Comparison of ENCODE assay signal across 8 cellular contexts in the genomic region with DNA sequence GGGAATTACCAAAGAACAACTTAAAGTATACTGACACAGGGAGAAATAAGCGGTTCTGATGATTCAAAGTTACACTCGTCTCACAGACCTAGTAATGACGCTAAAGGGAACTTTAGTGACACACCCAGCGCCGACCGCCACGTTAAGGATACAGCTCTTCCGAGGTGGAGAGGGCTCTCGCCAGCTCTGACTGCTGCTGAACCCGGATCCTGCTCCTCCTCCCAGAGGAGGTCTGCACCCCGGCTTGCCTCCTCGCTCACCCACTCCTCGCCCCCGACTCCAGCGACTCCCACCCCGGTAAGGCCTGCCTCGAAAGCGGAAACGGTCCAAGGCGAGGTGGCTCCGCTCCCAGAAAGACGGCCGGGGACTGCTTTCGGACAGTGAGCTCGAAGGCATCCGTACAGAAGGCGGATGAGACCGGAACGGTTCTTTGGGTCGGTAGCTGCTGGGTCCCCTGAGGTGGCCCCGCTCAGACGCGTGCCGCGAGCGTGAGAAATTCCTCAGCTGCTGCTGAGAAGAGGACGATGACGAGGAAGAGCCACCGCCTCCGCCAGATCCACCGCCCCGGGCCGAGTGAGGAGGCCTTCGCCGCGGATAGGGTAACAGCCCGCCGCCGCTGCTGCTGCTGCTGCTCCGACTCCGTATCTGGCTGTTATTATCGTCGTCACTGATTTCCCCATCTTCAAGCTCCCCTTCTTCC. TPM values are rescaled to one million over a fixed set of nuclear protein-coding genes. Genes with fewer than 3 reads are reported as not detected.
DNase-seq lines count a peak whose midpoint lies in the region; ATAC-seq and TF ChIP-seq lines count a peak whose summit lies in the region.

No MANE protein-coding gene starts in this region.

- peaks cover 22% of the 10 kb centered on the region for H3K36me3 ChIP-seq in neutrophil
- peaks cover 8 to 20% (median 18%) of the 10 kb centered on the region in 5 donors for H3K36me3 ChIP-seq in subcutaneous abdominal adipose tissue (ENCODE audit: control insufficient read depth in 5 of 5, insufficient read depth in 5 of 5, low read length in 5 of 5)

- ATAC-seq in GM19043 (IDR thresholded peaks at IDR 0.05; ENCODE audit: low read depth, unreplicated experiment) (peak; percentile 17), HG03354 (IDR thresholded peaks at IDR 0.05; ENCODE audit: poor library complexity, severe bottlenecking, unreplicated experiment) (peak; percentile 32)

- H3K4me1 ChIP-seq in neutrophil (ENCODE audit: control insufficient read depth in 1 of 2, insufficient read depth in 1 of 2, low read depth in 1 of 2, low read length in 1 of 2) (peaks cover 25 to 34% of the 10 kb centered on the region in 2 experiments), subcutaneous abdominal adipose tissue (ENCODE audit: control insufficient read depth in 5 of 5, insufficient read depth in 5 of 5, low read length in 5 of 5) (peaks cover 2 to 27% (median 26%) of the 10 kb centered on the region in 5 donors)

- peak overlapping the region; percentile 92 to 100 (median 99) for H3K9ac ChIP-seq in subcutaneous abdominal adipose tissue (ENCODE audit: low read length in 5 of 5)

- peak overlapping the region; percentile 96 for H3K27ac ChIP-seq in neutrophil
- peak overlapping the region; percentile 99 for H3K27ac ChIP-seq in subcutaneous abdominal adipose tissue (ENCODE audit: low read depth, low read length)

- peak; percentile 33 to 71 for DNase-seq in AML-193 (lab: John Stamatoyannopoulos, UW)
- peak; percentile 54 for DNase-seq in RPMI7951 (ENCODE audit: low read depth)
- peak; percentile 55 for DNase-seq in activated effector memory CD4-positive, alpha-beta T cell treated with Interleukin-2 at 50 U/mL for 16 hours
- DNase-seq in foreskin fibroblast: peak; percentile 45 to 76

- H3K4me3 ChIP-seq in foreskin fibroblast (ENCODE audit: low read depth in 1 of 2, low read length in 2 of 2): peak overlapping the region; percentile 67 to 98
- peak overlapping the region; percentile 92 to 94 for H3K4me3 ChIP-seq in neutrophil (ENCODE audit: low read depth in 1 of 2, low read length in 1 of 2)
- peak overlapping the region; percentile 87 to 100 (median 97) for H3K4me3 ChIP-seq in subcutaneous abdominal adipose tissue (ENCODE audit: low read depth in 1 of 5, low read length in 5 of 5)

- TF ChIP-seq CTCF in foreskin fibroblast (IDR thresholded peaks at IDR 0.05; ENCODE audit: low read depth, low read length): no peak
- TF ChIP-seq CTCF in neutrophil (IDR thresholded peaks at IDR 0.05): no peak

- H3K27me3 ChIP-seq in neutrophil (no peaks in the 10 kb centered on the region), subcutaneous abdominal adipose tissue (ENCODE audit: control insufficient read depth in 5 of 5, insufficient read depth in 4 of 5, low read length in 5 of 5) (no peaks in the 10 kb centered on the region)

- H3K9me3 ChIP-seq in neutrophil (no peaks in the 10 kb centered on the region), subcutaneous abdominal adipose tissue (ENCODE audit: control insufficient read depth in 5 of 5, low read length in 5 of 5) (no peaks in the 10 kb centered on the region)

RNA-seq across cellular contexts. Expression of a gene that starts 0.6 kb away (rescaled TPM):
- total RNA-seq in RPMI7951 (2014; rRNA removed; shearing (Covaris generic)): 7.7 and 12.0 TPM in 2 replicates

RNA-seq across cellular contexts. Expression of a gene that starts 1.1 kb away (rescaled TPM):
- 5.1 and 7.1 TPM in 2 replicates for total RNA-seq in RPMI7951 (2014; rRNA removed; shearing (Covaris generic))

RNA-seq across cellular contexts. Expression of a gene that starts 22.9 kb away (rescaled TPM):
- 40.2 and 49.7 TPM in 2 replicates for total RNA-seq in RPMI7951 (2014; rRNA removed; shearing (Covaris generic))

Comparison
In these comparisons a context has a peak if more than half of its experiments do, and no peak if none do; other contexts are left out.
1. Peak in every context shown above with its lines: DNase-seq, ATAC-seq, H3K4me3 ChIP-seq and H3K27ac ChIP-seq.